In the genomic region with DNA sequence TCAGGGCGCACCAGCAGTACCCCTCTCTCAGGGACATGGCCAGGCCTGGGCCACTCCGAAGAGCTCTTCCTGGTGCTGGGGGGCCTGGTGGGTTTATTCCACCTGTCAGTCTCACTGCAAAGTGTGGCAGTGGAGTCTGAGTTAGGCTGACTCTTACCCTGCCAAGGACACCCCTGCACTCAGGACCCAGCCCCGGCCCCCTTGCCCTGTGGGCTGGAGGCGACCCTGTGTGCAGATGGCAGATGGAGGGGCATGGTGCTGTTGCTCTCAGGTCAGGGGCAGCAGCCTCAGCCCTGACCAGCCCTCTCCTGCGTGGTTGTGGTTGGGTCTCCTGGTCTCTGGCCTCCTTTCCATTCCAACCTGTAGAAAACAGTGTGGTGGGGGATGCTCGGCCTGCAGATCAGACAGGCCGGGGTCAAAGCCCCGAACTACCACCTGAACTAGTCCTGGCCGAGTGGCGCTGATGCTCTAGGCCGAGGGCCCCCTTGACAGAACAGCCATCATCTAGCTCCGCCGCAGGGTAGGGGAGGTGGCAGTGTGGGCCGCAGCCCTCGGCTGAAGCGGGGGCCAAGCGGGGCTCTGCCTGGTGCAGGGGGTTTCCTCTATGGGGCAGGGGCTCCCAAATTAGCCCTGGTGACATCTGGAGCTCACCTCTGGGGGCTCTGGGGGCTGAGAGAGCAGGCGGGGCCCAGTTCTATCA, we compare ENCODE assay signal across 1 cellular context. TPM values are rescaled to one million over a fixed set of nuclear protein-coding genes. Genes with fewer than 3 reads are reported as not detected.
"Had no signal": no experiment of that assay in that cellular context is flagged by ENCODE, and none has a peak within 500 bp of the region (broad histone marks: within the 10 kb centered on the region; RNA-seq: fewer than 3 reads in every experiment).

No MANE protein-coding gene starts in this region.

RNA-seq across cellular contexts. Expression of a gene that starts 10.0 kb away (rescaled TPM):
- total RNA-seq: OCI-LY7 had no signal
